ENCODE assay signal across 1 cellular context in the genomic region with DNA sequence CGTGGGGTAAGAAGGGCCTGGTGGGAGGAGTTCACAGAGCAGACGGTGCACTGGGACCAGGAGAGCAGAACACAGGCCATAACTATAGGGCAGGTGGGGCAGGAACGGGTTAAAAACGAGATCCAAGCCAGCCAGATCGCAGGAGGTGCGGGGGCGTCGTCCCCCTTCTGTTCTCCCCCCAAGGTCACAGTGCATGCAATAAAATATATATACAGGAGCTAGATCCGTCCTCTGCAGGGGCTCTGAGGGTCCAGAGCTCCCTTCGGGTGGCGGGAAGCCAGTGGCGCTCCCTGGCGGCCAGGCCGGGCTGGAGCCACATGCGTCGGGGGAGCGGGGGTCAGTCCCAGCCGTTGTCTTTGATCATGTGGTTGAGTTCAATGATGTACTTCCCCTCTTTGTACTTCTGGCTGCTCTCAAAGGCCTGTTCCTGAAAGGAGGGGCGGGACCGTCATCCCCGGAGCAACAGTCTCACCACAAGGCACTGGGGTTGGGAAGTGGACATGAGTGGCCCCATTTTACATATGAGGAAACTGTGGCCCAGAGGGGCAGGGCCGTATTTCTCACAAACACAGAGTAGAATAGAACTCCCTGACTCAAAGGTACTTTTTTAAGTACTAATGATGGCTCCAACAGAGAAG.
TF ChIP-seq lines count a peak whose summit lies in the region.

No MANE protein-coding gene starts in this region.

TF ChIP-seq in HepG2, 621 proteins besides CTCF, POLR2A, EP300 and RAD21 (continued from another document and continues in another):
- TF ChIP-seq, protein P1, sequence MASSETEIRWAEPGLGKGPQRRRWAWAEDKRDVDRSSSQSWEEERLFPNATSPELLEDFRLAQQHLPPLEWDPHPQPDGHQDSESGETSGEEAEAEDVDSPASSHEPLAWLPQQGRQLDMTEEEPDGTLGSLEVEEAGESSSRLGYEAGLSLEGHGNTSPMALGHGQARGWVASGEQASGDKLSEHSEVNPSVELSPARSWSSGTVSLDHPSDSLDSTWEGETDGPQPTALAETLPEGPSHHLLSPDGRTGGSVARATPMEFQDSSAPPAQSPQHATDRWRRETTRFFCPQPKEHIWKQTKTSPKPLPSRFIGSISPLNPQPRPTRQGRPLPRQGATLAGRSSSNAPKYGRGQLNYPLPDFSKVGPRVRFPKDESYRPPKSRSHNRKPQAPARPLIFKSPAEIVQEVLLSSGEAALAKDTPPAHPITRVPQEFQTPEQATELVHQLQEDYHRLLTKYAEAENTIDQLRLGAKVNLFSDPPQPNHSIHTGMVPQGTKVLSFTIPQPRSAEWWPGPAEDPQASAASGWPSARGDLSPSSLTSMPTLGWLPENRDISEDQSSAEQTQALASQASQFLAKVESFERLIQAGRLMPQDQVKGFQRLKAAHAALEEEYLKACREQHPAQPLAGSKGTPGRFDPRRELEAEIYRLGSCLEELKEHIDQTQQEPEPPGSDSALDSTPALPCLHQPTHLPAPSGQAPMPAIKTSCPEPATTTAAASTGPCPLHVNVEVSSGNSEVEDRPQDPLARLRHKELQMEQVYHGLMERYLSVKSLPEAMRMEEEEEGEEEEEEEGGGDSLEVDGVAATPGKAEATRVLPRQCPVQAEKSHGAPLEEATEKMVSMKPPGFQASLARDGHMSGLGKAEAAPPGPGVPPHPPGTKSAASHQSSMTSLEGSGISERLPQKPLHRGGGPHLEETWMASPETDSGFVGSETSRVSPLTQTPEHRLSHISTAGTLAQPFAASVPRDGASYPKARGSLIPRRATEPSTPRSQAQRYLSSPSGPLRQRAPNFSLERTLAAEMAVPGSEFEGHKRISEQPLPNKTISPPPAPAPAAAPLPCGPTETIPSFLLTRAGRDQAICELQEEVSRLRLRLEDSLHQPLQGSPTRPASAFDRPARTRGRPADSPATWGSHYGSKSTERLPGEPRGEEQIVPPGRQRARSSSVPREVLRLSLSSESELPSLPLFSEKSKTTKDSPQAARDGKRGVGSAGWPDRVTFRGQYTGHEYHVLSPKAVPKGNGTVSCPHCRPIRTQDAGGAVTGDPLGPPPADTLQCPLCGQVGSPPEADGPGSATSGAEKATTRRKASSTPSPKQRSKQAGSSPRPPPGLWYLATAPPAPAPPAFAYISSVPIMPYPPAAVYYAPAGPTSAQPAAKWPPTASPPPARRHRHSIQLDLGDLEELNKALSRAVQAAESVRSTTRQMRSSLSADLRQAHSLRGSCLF (CRISPR knock-in tag; IDR thresholded peaks at IDR 0.05; ENCODE audit: borderline replicate concordance), result no peak
- TF ChIP-seq ZNF747 (CRISPR knock-in tag; IDR thresholded peaks at IDR 0.05; ENCODE audit: borderline replicate concordance), result no peak; the same call in 1 of the 2 replicates
- TF ChIP-seq ZFP62 (CRISPR knock-in tag; IDR thresholded peaks at IDR 0.05), result no peak
- TF ChIP-seq MAFK (conservative IDR thresholded peaks at IDR 0.05 in 1 of 2, IDR thresholded peaks at IDR 0.05 in 1 of 2; ENCODE audit: low read length in 2 of 2), result no peak
- TF ChIP-seq ZNF234 (CRISPR knock-in tag; conservative IDR thresholded peaks at IDR 0.05), result no peak
- TF ChIP-seq ZMYM2 (CRISPR knock-in tag; IDR thresholded peaks at IDR 0.05), result peak; percentile 95
- TF ChIP-seq ZFP37 (CRISPR knock-in tag; IDR thresholded peaks at IDR 0.05; ENCODE audit: borderline replicate concordance), result peak; percentile 40; the same call in 1 of the 2 replicates
- no peak for TF ChIP-seq EEA1 (CRISPR knock-in tag; IDR thresholded peaks at IDR 0.05; ENCODE audit: borderline replicate concordance)
- TF ChIP-seq, protein P2, sequence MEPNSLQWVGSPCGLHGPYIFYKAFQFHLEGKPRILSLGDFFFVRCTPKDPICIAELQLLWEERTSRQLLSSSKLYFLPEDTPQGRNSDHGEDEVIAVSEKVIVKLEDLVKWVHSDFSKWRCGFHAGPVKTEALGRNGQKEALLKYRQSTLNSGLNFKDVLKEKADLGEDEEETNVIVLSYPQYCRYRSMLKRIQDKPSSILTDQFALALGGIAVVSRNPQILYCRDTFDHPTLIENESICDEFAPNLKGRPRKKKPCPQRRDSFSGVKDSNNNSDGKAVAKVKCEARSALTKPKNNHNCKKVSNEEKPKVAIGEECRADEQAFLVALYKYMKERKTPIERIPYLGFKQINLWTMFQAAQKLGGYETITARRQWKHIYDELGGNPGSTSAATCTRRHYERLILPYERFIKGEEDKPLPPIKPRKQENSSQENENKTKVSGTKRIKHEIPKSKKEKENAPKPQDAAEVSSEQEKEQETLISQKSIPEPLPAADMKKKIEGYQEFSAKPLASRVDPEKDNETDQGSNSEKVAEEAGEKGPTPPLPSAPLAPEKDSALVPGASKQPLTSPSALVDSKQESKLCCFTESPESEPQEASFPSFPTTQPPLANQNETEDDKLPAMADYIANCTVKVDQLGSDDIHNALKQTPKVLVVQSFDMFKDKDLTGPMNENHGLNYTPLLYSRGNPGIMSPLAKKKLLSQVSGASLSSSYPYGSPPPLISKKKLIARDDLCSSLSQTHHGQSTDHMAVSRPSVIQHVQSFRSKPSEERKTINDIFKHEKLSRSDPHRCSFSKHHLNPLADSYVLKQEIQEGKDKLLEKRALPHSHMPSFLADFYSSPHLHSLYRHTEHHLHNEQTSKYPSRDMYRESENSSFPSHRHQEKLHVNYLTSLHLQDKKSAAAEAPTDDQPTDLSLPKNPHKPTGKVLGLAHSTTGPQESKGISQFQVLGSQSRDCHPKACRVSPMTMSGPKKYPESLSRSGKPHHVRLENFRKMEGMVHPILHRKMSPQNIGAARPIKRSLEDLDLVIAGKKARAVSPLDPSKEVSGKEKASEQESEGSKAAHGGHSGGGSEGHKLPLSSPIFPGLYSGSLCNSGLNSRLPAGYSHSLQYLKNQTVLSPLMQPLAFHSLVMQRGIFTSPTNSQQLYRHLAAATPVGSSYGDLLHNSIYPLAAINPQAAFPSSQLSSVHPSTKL (CRISPR knock-in tag; IDR thresholded peaks at IDR 0.05), result peak; percentile 69
- no peak for TF ChIP-seq SRSF9 (IDR thresholded peaks at IDR 0.05; ENCODE audit: borderline replicate concordance, insufficient read depth, low read depth, low read length, poor library complexity, severe bottlenecking)
- no peak for TF ChIP-seq GTF2F1 (IDR thresholded peaks at IDR 0.05; ENCODE audit: low read length)
- peak; percentile 86 for TF ChIP-seq DMAP1 (CRISPR knock-in tag; IDR thresholded peaks at IDR 0.05)
- peak; percentile 68 for TF ChIP-seq SKI (IDR thresholded peaks at IDR 0.05; ENCODE audit: partially characterized antibody)
- TF ChIP-seq ZNF30 (CRISPR knock-in tag; IDR thresholded peaks at IDR 0.05), result no peak
- no peak for TF ChIP-seq NFRKB (IDR thresholded peaks at IDR 0.05)
- TF ChIP-seq GATAD2A (CRISPR knock-in tag; IDR thresholded peaks at IDR 0.05), result peak; percentile 72
- no peak for TF ChIP-seq HES4 (CRISPR knock-in tag; IDR thresholded peaks at IDR 0.05; ENCODE audit: borderline replicate concordance)
- TF ChIP-seq MATR3 (CRISPR knock-in tag; IDR thresholded peaks at IDR 0.05), result no peak
- TF ChIP-seq PPARG (CRISPR knock-in tag; conservative IDR thresholded peaks at IDR 0.05), result 0 out of 2 replicates have a peak, but pooled peaks have one; percentile 43
- TF ChIP-seq TCF7L2 (IDR thresholded peaks at IDR 0.05; ENCODE audit: low read depth, low read length), result no peak
- TF ChIP-seq ZKSCAN5 (CRISPR knock-in tag; IDR thresholded peaks at IDR 0.05), result no peak
- TF ChIP-seq FOXC1 (CRISPR knock-in tag; IDR thresholded peaks at IDR 0.05; ENCODE audit: borderline replicate concordance), result no peak; the same call in 1 of the 2 replicates
- TF ChIP-seq ATF1 (CRISPR knock-in tag; IDR thresholded peaks at IDR 0.05), result no peak; the same call in 1 of the 2 replicates
- TF ChIP-seq, protein P3, sequence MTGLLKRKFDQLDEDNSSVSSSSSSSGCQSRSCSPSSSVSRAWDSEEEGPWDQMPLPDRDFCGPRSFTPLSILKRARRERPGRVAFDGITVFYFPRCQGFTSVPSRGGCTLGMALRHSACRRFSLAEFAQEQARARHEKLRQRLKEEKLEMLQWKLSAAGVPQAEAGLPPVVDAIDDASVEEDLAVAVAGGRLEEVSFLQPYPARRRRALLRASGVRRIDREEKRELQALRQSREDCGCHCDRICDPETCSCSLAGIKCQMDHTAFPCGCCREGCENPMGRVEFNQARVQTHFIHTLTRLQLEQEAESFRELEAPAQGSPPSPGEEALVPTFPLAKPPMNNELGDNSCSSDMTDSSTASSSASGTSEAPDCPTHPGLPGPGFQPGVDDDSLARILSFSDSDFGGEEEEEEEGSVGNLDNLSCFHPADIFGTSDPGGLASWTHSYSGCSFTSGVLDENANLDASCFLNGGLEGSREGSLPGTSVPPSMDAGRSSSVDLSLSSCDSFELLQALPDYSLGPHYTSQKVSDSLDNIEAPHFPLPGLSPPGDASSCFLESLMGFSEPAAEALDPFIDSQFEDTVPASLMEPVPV (CRISPR knock-in tag; IDR thresholded peaks at IDR 0.05), result no peak; the same call in 1 of the 2 replicates
- TF ChIP-seq AKAP8 (CRISPR knock-in tag; IDR thresholded peaks at IDR 0.05), result 0 out of 2 replicates have a peak, but pooled peaks have one; percentile 58
- peak; percentile 39 for TF ChIP-seq TEAD3 (CRISPR knock-in tag; optimal IDR thresholded peaks at IDR 0.05; ENCODE audit: borderline replicate concordance)
- TF ChIP-seq KDM1A (CRISPR knock-in tag; IDR thresholded peaks at IDR 0.05), result peak; percentile 98
- TF ChIP-seq, protein P4, sequence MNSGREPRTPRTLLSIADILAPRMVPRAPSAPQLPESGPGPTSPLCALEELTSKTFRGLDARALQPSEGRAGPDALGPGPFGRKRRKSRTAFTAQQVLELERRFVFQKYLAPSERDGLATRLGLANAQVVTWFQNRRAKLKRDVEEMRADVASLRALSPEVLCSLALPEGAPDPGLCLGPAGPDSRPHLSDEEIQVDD (CRISPR knock-in tag; IDR thresholded peaks at IDR 0.05; ENCODE audit: borderline replicate concordance), result no peak
- TF ChIP-seq, protein P5, sequence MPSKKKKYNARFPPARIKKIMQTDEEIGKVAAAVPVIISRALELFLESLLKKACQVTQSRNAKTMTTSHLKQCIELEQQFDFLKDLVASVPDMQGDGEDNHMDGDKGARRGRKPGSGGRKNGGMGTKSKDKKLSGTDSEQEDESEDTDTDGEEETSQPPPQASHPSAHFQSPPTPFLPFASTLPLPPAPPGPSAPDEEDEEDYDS (CRISPR knock-in tag; IDR thresholded peaks at IDR 0.05), result peak; percentile 62; the same call in 1 of the 2 replicates
- TF ChIP-seq ZBTB7B (CRISPR knock-in tag; IDR thresholded peaks at IDR 0.05), result peak; percentile 95
- no peak for TF ChIP-seq CHCHD3 (CRISPR knock-in tag; IDR thresholded peaks at IDR 0.05)
- TF ChIP-seq NR3C1 (CRISPR knock-in tag; IDR thresholded peaks at IDR 0.05), result no peak
- TF ChIP-seq FIP1L1 (IDR thresholded peaks at IDR 0.05; ENCODE audit: borderline replicate concordance, insufficient read depth, low read depth, low read length), result 0 out of 2 replicates have a peak, but pooled peaks have one; percentile 15
- TF ChIP-seq SNAI1 (CRISPR knock-in tag; IDR thresholded peaks at IDR 0.05; ENCODE audit: borderline replicate concordance), result no peak
- TF ChIP-seq ZNF570 (CRISPR knock-in tag; IDR thresholded peaks at IDR 0.05; ENCODE audit: borderline replicate concordance), result 0 out of 2 replicates have a peak, but pooled peaks have one; percentile 76
- no peak for TF ChIP-seq SIN3B (IDR thresholded peaks at IDR 0.05; ENCODE audit: low read length)
- TF ChIP-seq RFX5 (IDR thresholded peaks at IDR 0.05; ENCODE audit: low read depth, low read length), result no peak
- TF ChIP-seq NCOR1 (IDR thresholded peaks at IDR 0.05; ENCODE audit: borderline replicate concordance, low read length), result peak; percentile 21; the same call in 1 of the 2 replicates
- peak; percentile 86 for TF ChIP-seq ZNF317 (CRISPR knock-in tag; IDR thresholded peaks at IDR 0.05)
- peak; percentile 92 for TF ChIP-seq XRCC5 (optimal IDR thresholded peaks at IDR 0.05; ENCODE audit: low read length)
- TF ChIP-seq RBM39 (IDR thresholded peaks at IDR 0.05; ENCODE audit: low read depth, low read length, poor library complexity, severe bottlenecking), result no peak
- TF ChIP-seq RBFOX2 (IDR thresholded peaks at IDR 0.05; ENCODE audit: low read depth, low read length), result no peak
- TF ChIP-seq MIER3 (CRISPR knock-in tag; IDR thresholded peaks at IDR 0.05; ENCODE audit: borderline replicate concordance), result peak; percentile 66; the same call in 1 of the 2 replicates
- no peak for TF ChIP-seq RBAK (CRISPR knock-in tag; IDR thresholded peaks at IDR 0.05)
- TF ChIP-seq SALL1 (CRISPR knock-in tag; IDR thresholded peaks at IDR 0.05), result peak; percentile 67
- TF ChIP-seq FLYWCH1 (CRISPR knock-in tag; IDR thresholded peaks at IDR 0.05), result no peak
- no peak for TF ChIP-seq ZNF567 (CRISPR knock-in tag; IDR thresholded peaks at IDR 0.05; ENCODE audit: borderline replicate concordance)
- TF ChIP-seq ZNF331 (CRISPR knock-in tag; IDR thresholded peaks at IDR 0.05), result peak; percentile 59; the same call in 1 of the 2 replicates
- TF ChIP-seq ZNF431 (CRISPR knock-in tag; IDR thresholded peaks at IDR 0.05; ENCODE audit: borderline replicate concordance, low read depth), result peak; percentile 88
- peak; percentile 85 for TF ChIP-seq MTA1 (CRISPR knock-in tag; IDR thresholded peaks at IDR 0.05; ENCODE audit: borderline replicate concordance)
- peak; percentile 25; the same call in 1 of the 2 replicates for TF ChIP-seq CREB1 (IDR thresholded peaks at IDR 0.05)
- TF ChIP-seq CREB1 (CRISPR knock-in tag; IDR thresholded peaks at IDR 0.05), result no peak; the same call in 1 of the 2 replicates
- peak; percentile 23; the same call in 1 of the 2 replicates for TF ChIP-seq GABPA (IDR thresholded peaks at IDR 0.05; ENCODE audit: low read depth, low read length)
- peak; percentile 83 for TF ChIP-seq GABPA (CRISPR knock-in tag; IDR thresholded peaks at IDR 0.05; ENCODE audit: low read depth)
- peak; percentile 76; the same call in 1 of the 2 replicates for TF ChIP-seq REL (CRISPR knock-in tag; conservative IDR thresholded peaks at IDR 0.05)
- TF ChIP-seq ZNF230 (CRISPR knock-in tag; IDR thresholded peaks at IDR 0.05), result peak; percentile 93; the same call in 1 of the 2 replicates
- peak; percentile 31; the same call in 1 of the 2 replicates for TF ChIP-seq ZNF746 (CRISPR knock-in tag; IDR thresholded peaks at IDR 0.05)
- TF ChIP-seq ZNF251 (CRISPR knock-in tag; IDR thresholded peaks at IDR 0.05), result no peak
